19 cellular contexts compared by ENCODE assay signal in the genomic region with DNA sequence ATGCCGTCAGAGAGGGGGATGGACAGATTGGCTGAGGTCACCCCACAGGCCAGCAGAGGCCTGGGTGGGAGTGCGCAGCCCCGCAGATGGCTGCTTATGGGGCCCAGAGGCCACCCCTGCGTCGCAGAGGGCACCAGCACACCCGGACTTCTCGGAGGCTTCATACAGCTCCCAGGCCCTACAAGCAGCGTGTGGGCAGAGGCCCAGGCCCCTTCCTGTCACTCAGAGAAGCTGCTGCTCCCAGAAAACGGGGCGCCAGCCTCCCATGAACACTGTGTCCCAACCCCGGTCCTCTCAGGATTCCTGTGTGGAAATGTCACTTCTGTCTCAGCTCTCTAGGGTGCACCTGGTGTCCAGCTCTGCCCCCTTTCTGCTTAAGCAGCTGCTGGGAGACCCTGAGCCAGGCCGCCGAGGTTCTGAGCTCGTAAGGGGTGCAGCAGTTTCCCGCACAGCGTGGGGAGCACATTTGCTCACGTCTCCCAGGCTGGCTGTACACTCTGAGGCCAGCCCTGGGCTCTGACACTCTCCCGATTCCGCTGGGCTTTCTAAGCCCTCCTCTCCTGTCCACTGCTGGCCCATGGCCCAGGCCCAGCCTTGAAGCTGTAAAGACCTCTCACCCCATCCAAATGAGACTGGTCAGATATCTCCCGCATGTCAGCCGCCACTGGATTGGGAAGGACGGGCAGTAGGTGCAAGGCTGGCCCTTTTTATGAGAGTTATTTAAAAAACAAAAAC. TPM values are rescaled to one million over a fixed set of nuclear protein-coding genes. Genes with fewer than 3 reads are reported as not detected.
A peak's percentile ranks its signal among the peaks of the same experiment; 100 is the strongest.
DNase-seq lines count a peak whose midpoint lies in the region; ATAC-seq, FAIRE-seq and TF ChIP-seq lines count a peak whose summit lies in the region.
"Had no signal": no experiment of that assay in that cellular context is flagged by ENCODE, and none has a peak within 500 bp of the region (broad histone marks: within the 10 kb centered on the region; RNA-seq: fewer than 3 reads in every experiment).

No MANE protein-coding gene starts in this region.

- H3K36me3 Mint-ChIP-seq in CD4-positive, alpha-beta T cell (ENCODE audit: low read depth) = peaks cover 9% of the 10 kb centered on the region
- H3K36me3 Mint-ChIP-seq: mesothelial cell of epicardium had no signal

- H3K4me3 Mint-ChIP-seq in CD4-positive, alpha-beta T cell = peak overlapping the region; percentile 30
- H3K4me3 Mint-ChIP-seq: activated B cell treated with CpG ODN at 0.5 μM for 24 hours, mesothelial cell of epicardium had no signal

- H3K27me3 ChIP-seq in CD4-positive, alpha-beta T cell (ENCODE audit: control insufficient read depth, insufficient read depth, low read length) = no peaks in the 10 kb centered on the region
- H3K27me3 ChIP-seq in bronchial epithelial cell (ENCODE audit: control insufficient read depth, insufficient read depth, low read length) = no peaks in the 10 kb centered on the region
- H3K27me3 ChIP-seq in stomach = no peaks in the 10 kb centered on the region

- peaks cover 67% of the 10 kb centered on the region for H3K4me1 Mint-ChIP-seq in CD4-positive, alpha-beta T cell (ENCODE audit: low read depth)

- H3K27ac Mint-ChIP-seq in CD4-positive, alpha-beta T cell = peak overlapping the region; percentile 47
- H3K27ac Mint-ChIP-seq: activated B cell treated with CpG ODN at 0.5 μM for 24 hours, mesothelial cell of epicardium had no signal

- no peak for TF ChIP-seq POLR2A in stomach (IDR thresholded peaks at IDR 0.05)

- intact Hi-C loops in CD4-positive, alpha-beta T cell (cut with DNase I, micrococcal nuclease) = no loop called here
- intact Hi-C loops in kidney (cut with DNase I) = no loop called here
- intact Hi-C loops in stomach (cut with DNase I; ENCODE audit: low total_unique reads) = no loop called here

- 81 to 88% (median 83%) methylated on average over 19 to 22 of the region's 22 CpGs for WGBS in stomach, 5 donors

- DNase-seq in CD4-positive, alpha-beta T cell = no peak
- DNase-seq in bronchial epithelial cell (ENCODE audit: low read depth) = no peak
- peak; percentile 70 for DNase-seq in kidney
- DNase-seq in stomach = no peak
- DNase-seq in GM10266 (ENCODE audit: extremely low spot score) = no peak
- no peak for DNase-seq in RCC 7860 (ENCODE audit: low spot score)
- DNase-seq in OCI-M2 (lab: John Stamatoyannopoulos, UW; ENCODE audit: unreplicated experiment) = no peak
- DNase-seq: activated B cell treated with CpG ODN at 0.5 μM for 24 hours, activated gamma-delta T cell, COR-L47, erythroblast, islet precursor cell, KG1, NCI-H1092, NCI-H2107, NCI-H82, SW 1271 had no signal

- FAIRE-seq in bronchial epithelial cell (lab: Jason Lieb, UNC) (peak; percentile 28), kidney (lab: Jason Lieb, UNC) (no peak), RCC 7860 (lab: Jason Lieb, UNC) (no peak)

- TF ChIP-seq EP300 in stomach (IDR thresholded peaks at IDR 0.05) = no peak

- H3K9me3 Mint-ChIP-seq in CD4-positive, alpha-beta T cell = no peaks in the 10 kb centered on the region
- H3K9me3 Mint-ChIP-seq: activated B cell treated with CpG ODN at 0.5 μM for 24 hours, mesothelial cell of epicardium had no signal

- H3K9ac ChIP-seq in kidney (ENCODE audit: low read length in 2 of 2) = no peak overlapping the region

- no peaks in the 10 kb centered on the region for H3K9me3 ChIP-seq in CD4-positive, alpha-beta T cell (ENCODE audit: control insufficient read depth, low read length)
- H3K9me3 ChIP-seq in kidney (ENCODE audit: control insufficient read depth in 1 of 2, low read length in 2 of 2) = no peaks in the 10 kb centered on the region
- H3K9me3 ChIP-seq in stomach = no peaks in the 10 kb centered on the region

- H3K4me3 ChIP-seq in bronchial epithelial cell (ENCODE audit: low read depth, low read length) (no peak overlapping the region), kidney (ENCODE audit: low read length in 2 of 2) (no peak overlapping the region), stomach (no peak overlapping the region)

- no peaks in the 10 kb centered on the region for H3K36me3 ChIP-seq in bronchial epithelial cell (ENCODE audit: control insufficient read depth, insufficient read depth, low read length)
- no peaks in the 10 kb centered on the region for H3K36me3 ChIP-seq in kidney (ENCODE audit: control insufficient read depth in 1 of 2, insufficient read depth in 2 of 2, low read length in 2 of 2)
- H3K36me3 ChIP-seq in stomach = no peaks in the 10 kb centered on the region

- CTCF ChIA-PET in CD4-positive, alpha-beta T cell (lab: Charles Lee) = interaction anchor here (0.7 to 9.4 kb wide), 2 partner anchors 15 to 58 kb away, joined by 4 to 73 read pairs; no protein-coding TSS in a partner anchor

- H3K4me1 ChIP-seq in kidney (ENCODE audit: control insufficient read depth in 1 of 2, insufficient read depth in 1 of 2, low read depth in 1 of 2, low read length in 2 of 2) (peaks cover 26 to 50% of the 10 kb centered on the region in 2 donors), stomach (peaks cover 77 to 100% (median 97%) of the 10 kb centered on the region in 4 donors)

- no peak for TF ChIP-seq CTCF in CD4-positive, alpha-beta T cell (IDR thresholded peaks at IDR 0.05)
- TF ChIP-seq CTCF in bronchial epithelial cell (IDR thresholded peaks at IDR 0.05; ENCODE audit: insufficient read depth, low read length, severe bottlenecking) (no peak), kidney (IDR thresholded peaks at IDR 0.05; ENCODE audit: borderline replicate concordance, extremely low read depth, insufficient read depth) (no peak), stomach (IDR thresholded peaks at IDR 0.05) (no peak), GM10266 (IDR thresholded peaks at IDR 0.05; ENCODE audit: control insufficient read depth, insufficient read depth, low read depth, missing control alignments) (no peak)

- POLR2A ChIA-PET in CD4-positive, alpha-beta T cell (lab: Charles Lee) = interaction anchor here (0.6 kb wide), 1 partner anchor 109 kb away, joined by 4 read pairs; the partner anchor contains the start of gene ZFAND2A

- no peak overlapping the region for H3K27ac ChIP-seq in CD4-positive, alpha-beta T cell (ENCODE audit: low read depth, low read length)
- H3K27ac ChIP-seq in kidney (ENCODE audit: low read depth in 2 of 2, low read length in 2 of 2) (no peak overlapping the region), stomach (peak overlapping the region in 4 of 5 donors; percentile 68 to 93 (median 77))

- no peak for ATAC-seq in CD4-positive, alpha-beta T cell (ENCODE audit: poor library complexity)
- ATAC-seq in GM21360 (IDR thresholded peaks at IDR 0.05; ENCODE audit: unreplicated experiment) = no peak

- no peaks in the 10 kb centered on the region for H3K27me3 Mint-ChIP-seq in CD4-positive, alpha-beta T cell

RNA-seq across cellular contexts. Expression of gene GPR146, which starts 6.8 kb away (rescaled TPM):
- total RNA-seq in CD4-positive, alpha-beta T cell = 10 to 100 TPM in 1 of 2 experiments, 1 to 10 TPM in 1; 9.9 to 13.7 TPM
- 1.0 and 1.3 TPM in 2 replicates for total RNA-seq in bronchial epithelial cell
- total RNA-seq in kidney = 10.3 TPM
- 7.6 TPM for polyA plus RNA-seq in kidney (ENCODE audit: insufficient read depth, low read depth, low replicate concordance)
- 10 to 100 TPM in 1 of 5 donors, 1 to 10 TPM in 4; 2.0 to 13.6 (median 4.4) TPM for total RNA-seq in stomach
- 10 to 100 TPM in 2 of 3 donors, 1 to 10 TPM in 1; 6.4 to 14.6 (median 10.8) TPM for polyA plus RNA-seq in stomach

RNA-seq across cellular contexts. Expression of gene GPER1, which starts 36.8 kb away (rescaled TPM):
- total RNA-seq in CD4-positive, alpha-beta T cell = not detected
- total RNA-seq in bronchial epithelial cell (under 0.01 and 0.13 TPM in 2 replicates), kidney (5.2 TPM), stomach (10 to 100 TPM in 2 of 5 donors, 1 to 10 TPM in 1, under 1 TPM in 1, not detected in 1; 0.58 to 18.3 (median 9.7) TPM)
- polyA plus RNA-seq in kidney (ENCODE audit: insufficient read depth, low read depth, low replicate concordance) (4.8 TPM), stomach (10 to 100 TPM; 21.9 to 31.2 (median 26.0) TPM)

Comparison
In these comparisons a context has a peak if more than half of its experiments do, and no peak if none do; other contexts are left out.
1. H3K27ac ChIP-seq: peak in stomach (4 of 5); none in CD4-positive, alpha-beta T cell (single experiment) and kidney (0 of 2).